23 cellular contexts compared by ENCODE assay signal in genomic region chr10:71203716-71204115, GRCh38. TPM values are rescaled to one million over a fixed set of nuclear protein-coding genes. Genes with fewer than 3 reads are reported as not detected.
DNase-seq lines count a peak whose midpoint lies in the region; ATAC-seq and TF ChIP-seq lines count a peak whose summit lies in the region.
"Had no signal": no experiment of that assay in that cellular context is flagged by ENCODE, and none has a peak within 500 bp of the region (broad histone marks: within the 10 kb centered on the region; RNA-seq: fewer than 3 reads in every experiment).

No MANE protein-coding gene starts in this region.

- in situ Hi-C loops in mammary epithelial cell (cut with MboI; ENCODE audit: low sequenced_read_pairs in 2 of 2), result loop anchor here in 1 of 2 donors (10.0 kb wide), 1 partner anchor 279 kb away; no protein-coding TSS in a partner anchor
- in situ Hi-C loops in GM23248 (cut with MboI), result loop anchor here (10.0 kb wide), 1 partner anchor 279 kb away; no protein-coding TSS in a partner anchor
- in situ Hi-C loops in KBM-7 (cut with MboI; ENCODE audit: low pct_unique_long_range_greater_than_20kb, low sequenced_read_pairs), result loop anchor here (25.0 kb wide), 1 partner anchor 291 kb away; no protein-coding TSS in a partner anchor

- CTCF ChIA-PET in mammary epithelial cell (lab: Charles Lee; ENCODE audit: low non-redundant PET), result no interaction called here

- 76% methylated on average over 5 of the region's 5 CpGs for WGBS in mammary epithelial cell (ENCODE audit: low coverage, missing lambda C conversion rate)
- 74% methylated on average over 5 of the region's 5 CpGs for WGBS in GM23248 (ENCODE audit: low coverage in 1 of 2, low lambda C conversion rate in 2 of 2, missing lambda C conversion rate in 2 of 2), 2 experiments

- no peak for TF ChIP-seq CTCF in mammary epithelial cell (conservative IDR thresholded peaks at IDR 0.05 in 1 of 2, IDR thresholded peaks at IDR 0.05 in 1 of 2; ENCODE audit: extremely low read depth in 1 of 2, insufficient read depth in 1 of 2, low read depth in 1 of 2, low read length in 2 of 2)
- no peak for TF ChIP-seq CTCF in breast epithelium (IDR thresholded peaks at IDR 0.05)
- TF ChIP-seq CTCF in foreskin keratinocyte (conservative IDR thresholded peaks at IDR 0.05), result no peak

- BruUV-seq in mammary epithelial cell (replicated peaks; lab: Mats Ljungman, UMichigan), result no TSS peak

- no peaks in the 10 kb centered on the region for H3K9me3 ChIP-seq in mammary epithelial cell (replicated peaks; ENCODE audit: insufficient read depth, low read length)
- peaks cover 0 to 8% of the 10 kb centered on the region in 2 donors for H3K9me3 ChIP-seq in breast epithelium
- H3K9me3 ChIP-seq in GM23248 (ENCODE audit: low read depth), result no peaks in the 10 kb centered on the region
- H3K9me3 ChIP-seq: HAP-1 had no signal

- H3K36me3 ChIP-seq in mammary epithelial cell (ENCODE audit: insufficient read depth, low read length), result no peaks in the 10 kb centered on the region
- H3K36me3 ChIP-seq in breast epithelium, result no peaks in the 10 kb centered on the region
- no peaks in the 10 kb centered on the region for H3K36me3 ChIP-seq in GM23248 (ENCODE audit: low read depth)
- H3K36me3 ChIP-seq: BLaER1 treated with 17β-estradiol and CSF1 and Interleukin-3, amounts not matched to agents 10 nM and 100 nM; HAP-1 had no signal

- H3K27ac ChIP-seq in mammary epithelial cell (ENCODE audit: insufficient read depth, low read depth, low read length) (no peak overlapping the region), breast epithelium (no peak overlapping the region), foreskin keratinocyte (no peak overlapping the region), GM23248 (no peak overlapping the region)
- H3K27ac ChIP-seq: BLaER1 treated with 17β-estradiol and CSF1 and Interleukin-3, amounts not matched to agents 10 nM and 100 nM; PC-9 had no signal

- H3K4me1 ChIP-seq in mammary epithelial cell (ENCODE audit: insufficient read depth, low read length), result peaks cover 6% of the 10 kb centered on the region
- H3K4me1 ChIP-seq in breast epithelium, result no peaks in the 10 kb centered on the region
- H3K4me1 ChIP-seq in foreskin keratinocyte, result no peaks in the 10 kb centered on the region
- peaks cover 14% of the 10 kb centered on the region for H3K4me1 ChIP-seq in GM23248 (ENCODE audit: insufficient read depth)

- H3K9me2 ChIP-seq in GM23248 (ENCODE audit: insufficient read depth), result no peaks in the 10 kb centered on the region

- H3K36me3 Mint-ChIP-seq in stimulated activated effector memory CD8-positive, alpha-beta T cell treated with anti-CD3 and anti-CD28 coated beads, Interleukin-12 subunit alpha, Interleukin-12 subunit beta, amount 100 ng/mL, for 72 hours, result no peaks in the 10 kb centered on the region

- H3K4me3 ChIP-seq in mammary epithelial cell (replicated peaks in 1 of 3; ENCODE audit: insufficient read depth in 1 of 3, low read depth in 2 of 3, low read length in 3 of 3) (no peak overlapping the region), breast epithelium (no peak overlapping the region), GM23248 (no peak overlapping the region)
- H3K4me3 ChIP-seq: BLaER1 treated with 17β-estradiol and CSF1 and Interleukin-3, amounts not matched to agents 10 nM and 100 nM; HAP-1; K562; PC-9 had no signal

- H4K20me1 ChIP-seq in mammary epithelial cell (ENCODE audit: insufficient read depth, low read length), result no peaks in the 10 kb centered on the region
- H4K20me1 ChIP-seq in GM23248 (ENCODE audit: insufficient read depth), result no peaks in the 10 kb centered on the region
- H4K20me1 ChIP-seq: BLaER1 treated with 17β-estradiol and CSF1 and Interleukin-3, amounts not matched to agents 10 nM and 100 nM had no signal

- H3K9me3 Mint-ChIP-seq in stimulated activated effector memory CD8-positive, alpha-beta T cell treated with anti-CD3 and anti-CD28 coated beads, Interleukin-12 subunit alpha, Interleukin-12 subunit beta, amount 100 ng/mL, for 72 hours, result no peaks in the 10 kb centered on the region

- no peak overlapping the region for H3K4me3 Mint-ChIP-seq in stimulated activated effector memory CD8-positive, alpha-beta T cell treated with anti-CD3 and anti-CD28 coated beads, Interleukin-12 subunit alpha, Interleukin-12 subunit beta, amount 100 ng/mL, for 72 hours
- H3K4me3 Mint-ChIP-seq: CD4-positive, alpha-beta T cell; HFFc6 had no signal

- DNase-seq in mammary epithelial cell (peak; percentile 48), breast epithelium (ENCODE audit: low spot score in 2 of 2) (no peak), foreskin keratinocyte (peak in 1 of 2 donors; percentile 3), GM23248 (no peak), KBM-7 (no peak), OCI-M2 (lab: John Stamatoyannopoulos, UW; ENCODE audit: unreplicated experiment) (no peak)
- DNase-seq in stimulated activated effector memory CD8-positive, alpha-beta T cell treated with anti-CD3 and anti-CD28 coated beads, Interleukin-12 subunit alpha, Interleukin-12 subunit beta, amount 100 ng/mL, for 72 hours (ENCODE audit: low spot score in 2 of 2), result no peak
- DNase-seq: CD4-positive, alpha-beta T cell; GOT3; HFFc6; MV-4-11; NCI-H1105; NCI-H146; NCI-H1930; NCI-H2107; NCI-H446; NCI-H524 treated with DMSO at 0.1 percent for 48 hours; NCI-H774; PC-9; SHP77 had no signal

- TF ChIP-seq POLR2A in breast epithelium (IDR thresholded peaks at IDR 0.05), result no peak

- ATAC-seq in foreskin keratinocyte, result peak; percentile 33
- peak; percentile 55 for ATAC-seq in stimulated activated effector memory CD8-positive, alpha-beta T cell treated with anti-CD3 and anti-CD28 coated beads, Interleukin-12 subunit alpha, Interleukin-12 subunit beta, amount 100 ng/mL, for 72 hours
- ATAC-seq: K562 had no signal

- no peaks in the 10 kb centered on the region for H3K27me3 ChIP-seq in mammary epithelial cell (ENCODE audit: insufficient read depth, low read length)
- H3K27me3 ChIP-seq in breast epithelium, result no peaks in the 10 kb centered on the region
- H3K27me3 ChIP-seq in foreskin keratinocyte, result peaks cover 59% of the 10 kb centered on the region
- peaks cover 43% of the 10 kb centered on the region for H3K27me3 ChIP-seq in GM23248 (replicated peaks; ENCODE audit: insufficient read depth)
- H3K27me3 ChIP-seq: BLaER1 treated with 17β-estradiol and CSF1 and Interleukin-3, amounts not matched to agents 10 nM and 100 nM had no signal

- dilution Hi-C loops in mammary epithelial cell (cut with HindIII; ENCODE audit: low sequenced_read_pairs), result no loop called here

- H3K4me1 Mint-ChIP-seq in stimulated activated effector memory CD8-positive, alpha-beta T cell treated with anti-CD3 and anti-CD28 coated beads, Interleukin-12 subunit alpha, Interleukin-12 subunit beta, amount 100 ng/mL, for 72 hours, result no peaks in the 10 kb centered on the region

- H2AFZ ChIP-seq in mammary epithelial cell (ENCODE audit: low read depth, low read length), result no peak overlapping the region
- H2AFZ ChIP-seq in GM23248, result no peak overlapping the region
- H2AFZ ChIP-seq: PC-9 had no signal

- no peaks in the 10 kb centered on the region for H3K79me2 ChIP-seq in mammary epithelial cell (ENCODE audit: insufficient read depth, low read length)
- H3K79me2 ChIP-seq in GM23248 (ENCODE audit: insufficient read depth), result no peaks in the 10 kb centered on the region

- H3K4me2 ChIP-seq in mammary epithelial cell (ENCODE audit: insufficient read depth, low read depth, low read length) (no peak overlapping the region), GM23248 (ENCODE audit: unreplicated experiment) (no peak overlapping the region)
- H3K4me2 ChIP-seq: BLaER1 treated with 17β-estradiol and CSF1 and Interleukin-3, amounts not matched to agents 10 nM and 100 nM; PC-9 had no signal

- H3K27ac Mint-ChIP-seq in stimulated activated effector memory CD8-positive, alpha-beta T cell treated with anti-CD3 and anti-CD28 coated beads, Interleukin-12 subunit alpha, Interleukin-12 subunit beta, amount 100 ng/mL, for 72 hours, result no peak overlapping the region
- H3K27ac Mint-ChIP-seq: CD4-positive, alpha-beta T cell; HFFc6 had no signal

- H3K9ac ChIP-seq in mammary epithelial cell (ENCODE audit: insufficient read depth, low read length) (no peak overlapping the region), GM23248 (no peak overlapping the region)
- H3K9ac ChIP-seq: BLaER1 treated with 17β-estradiol and CSF1 and Interleukin-3, amounts not matched to agents 10 nM and 100 nM had no signal

- intact Hi-C loops in mammary epithelial cell (cut with micrococcal nuclease) (loop anchor here (10.0 kb wide), 2 partner anchors 129 to 649 kb away; no protein-coding TSS in a partner anchor), breast epithelium (cut with DNase I; ENCODE audit: low total_unique reads) (no loop called here)

- H3F3A ChIP-seq in GM23248 (ENCODE audit: insufficient read depth), result no peaks in the 10 kb centered on the region

RNA-seq across cellular contexts. Expression of gene UNC5B, which starts 8.7 kb away (rescaled TPM):
- total RNA-seq in mammary epithelial cell (10 to 100 TPM in 1 of 2 donors, 1 to 10 TPM in 1; 7.2 to 10.0 TPM), breast epithelium (1 to 10 TPM in 2 of 3 donors, under 1 TPM in 1; 0.80 to 4.9 (median 3.5) TPM), foreskin keratinocyte (0.67 and 0.75 TPM in 2 replicates)
- polyA plus RNA-seq in mammary epithelial cell (4.9 TPM), foreskin keratinocyte (0.28 and 0.30 TPM in 2 replicates), GM23248 (2016; fragmentation: Nextera tagmentation; extraction: Ambion mirVana) (2.7 and 3.0 TPM in 2 replicates)
- 10.2 TPM for polyA minus RNA-seq in mammary epithelial cell
- 6.4 and 6.5 TPM in 2 replicates for total RNA-seq in GM23248 (2014; rRNA removed; shearing (Covaris generic))
